ENCODE assay signal across 26 cellular contexts in genomic region chr2:112199188-112199587, GRCh38.
"Had no signal": no experiment of that assay in that cellular context is flagged by ENCODE, and none has a peak within 500 bp of the region (broad histone marks: within the 10 kb centered on the region; RNA-seq: fewer than 3 reads in every experiment).

No MANE protein-coding gene starts in this region.

- H3K27ac Mint-ChIP-seq: activated CD4-positive, alpha-beta memory T cell treated with anti-CD3 and anti-CD28 coated beads for 36 hours; activated naive CD8-positive, alpha-beta T cell treated with anti-CD3 and anti-CD28 coated beads, Interleukin-2, amount 50 U/mL, for 24 hours; activated T-helper 2 cell treated with anti-CD3 and anti-CD28 coated beads, Interferon-gamma antibody, Interleukin-2, Interleukin-4, amounts not matched to agents 10 μg/mL and 5 μg/mL and 100 μg/mL, durations not matched to agents 14 hours and 24 hours and 36 hours; brain; endodermal cell; mesothelial cell of epicardium; nephron; stimulated activated naive CD8-positive, alpha-beta T cell treated with anti-CD3 and anti-CD28 coated beads, Interleukin-15, Interleukin-2, amounts not matched to agents 100 ng/mL and 50 ng/mL, for 24 hours had no signal

- DNase-seq: activated CD4-positive, alpha-beta memory T cell treated with anti-CD3 and anti-CD28 coated beads for 36 hours; activated CD4-positive, CD25-positive, alpha-beta regulatory T cell treated with anti-CD3 and anti-CD28 coated beads, Interleukin-2, amount 50 U/mL, for 72 hours; activated naive CD4-positive, alpha-beta T cell treated with Interleukin-2 at 50 U/mL for 16 hours; activated naive CD8-positive, alpha-beta T cell treated with anti-CD3 and anti-CD28 coated beads, Interleukin-2, amount 50 U/mL, for 24 hours; activated T-cell treated with anti-CD3 and anti-CD28 coated beads for 4 hours; anterior cingulate cortex; dorsolateral prefrontal cortex; endodermal cell; erythroblast; heart left ventricle; left lung; nucleus accumbens; sigmoid colon; spleen; stimulated activated CD8-positive, alpha-beta memory T cell treated with anti-CD3 and anti-CD28 coated beads, Interleukin-4, amount 100 ng/mL, for 48 hours; T-helper 2 cell had no signal

- H3K4me3 Mint-ChIP-seq: activated CD4-positive, alpha-beta memory T cell treated with anti-CD3 and anti-CD28 coated beads for 36 hours; activated naive CD8-positive, alpha-beta T cell treated with anti-CD3 and anti-CD28 coated beads, Interleukin-2, amount 50 U/mL, for 24 hours; brain; endodermal cell; mesothelial cell of epicardium; nephron; stimulated activated naive CD8-positive, alpha-beta T cell treated with anti-CD3 and anti-CD28 coated beads, Interleukin-15, Interleukin-2, amounts not matched to agents 100 ng/mL and 50 ng/mL, for 24 hours had no signal

- H3K27me3 ChIP-seq: dorsolateral prefrontal cortex, gastroesophageal sphincter, heart left ventricle, left lung, sigmoid colon, spleen, tibial nerve, vagina had no signal

- H3K36me3 ChIP-seq: gastroesophageal sphincter, heart left ventricle, left lung, sigmoid colon, spleen, tibial nerve, vagina had no signal

- H3K4me3 ChIP-seq: dorsolateral prefrontal cortex, gastroesophageal sphincter, heart left ventricle, left lung, sigmoid colon, spleen, tibial nerve, vagina had no signal

- H3K9me3 ChIP-seq: vagina had no signal

- ATAC-seq: activated naive CD8-positive, alpha-beta T cell treated with anti-CD3 and anti-CD28 coated beads, Interleukin-2, amount 50 U/mL, for 24 hours; gastroesophageal sphincter; heart left ventricle; left lung had no signal

- H3K4me1 ChIP-seq: gastroesophageal sphincter, heart left ventricle, left lung, sigmoid colon, spleen, tibial nerve, vagina had no signal

- FAIRE-seq: colon had no signal

- H3K27me3 Mint-ChIP-seq: activated CD4-positive, alpha-beta memory T cell treated with anti-CD3 and anti-CD28 coated beads for 36 hours; activated naive CD8-positive, alpha-beta T cell treated with anti-CD3 and anti-CD28 coated beads, Interleukin-2, amount 50 U/mL, for 24 hours; brain; stimulated activated naive CD8-positive, alpha-beta T cell treated with anti-CD3 and anti-CD28 coated beads, Interleukin-15, Interleukin-2, amounts not matched to agents 100 ng/mL and 50 ng/mL, for 24 hours had no signal

- H3K27ac ChIP-seq: dorsolateral prefrontal cortex, gastroesophageal sphincter, heart left ventricle, left lung, sigmoid colon, spleen, tibial nerve, vagina, VCaP had no signal
